ENCODE assay signal across 13 cellular contexts in genomic region chr12:79448816-79449215, GRCh38.
DNase-seq lines count a peak whose midpoint lies in the region; TF ChIP-seq lines count a peak whose summit lies in the region.
"Had no signal": no experiment of that assay in that cellular context is flagged by ENCODE, and none has a peak within 500 bp of the region (broad histone marks: within the 10 kb centered on the region; RNA-seq: fewer than 3 reads in every experiment).

No MANE protein-coding gene starts in this region.

- intact Hi-C loops in dorsolateral prefrontal cortex (cut with DNase I), result no loop called here
- intact Hi-C loops in sigmoid colon (cut with DNase I), result no loop called here
- intact Hi-C loops in prostate gland (cut with DNase I), result no loop called here

- DNase-seq in HT-29 (ENCODE audit: low spot score) (peak; percentile 62), dorsolateral prefrontal cortex (no peak), sigmoid colon (peak; percentile 61), occipital lobe (lab: John Stamatoyannopoulos, UW) (no peak), prostate gland (ENCODE audit: low spot score) (no peak), activated T-cell treated with anti-CD3 and anti-CD28 coated beads for 4 hours (no peak)
- DNase-seq: CD8-positive, alpha-beta T cell; COR-L47; GOT3; HCEC 1CT; HFFc6; IMR-90; KBM-7 had no signal

- H3K4me3 ChIP-seq in dorsolateral prefrontal cortex, result no peak overlapping the region
- H3K4me3 ChIP-seq in sigmoid colon, result no peak overlapping the region
- no peak overlapping the region for H3K4me3 ChIP-seq in prostate gland

- peak overlapping the region in 39 of 59 donors; percentile 2 to 93 (median 35) for H3K27ac ChIP-seq in dorsolateral prefrontal cortex
- no peak overlapping the region for H3K27ac ChIP-seq in sigmoid colon
- H3K27ac ChIP-seq in prostate gland, result no peak overlapping the region

- WGBS in sigmoid colon, 2 donors, result 89 to 95% methylated on average over 11 of the region's 11 CpGs
- WGBS in prostate gland, result 96% methylated on average over 11 of the region's 11 CpGs

- TF ChIP-seq POLR2A in sigmoid colon (IDR thresholded peaks at IDR 0.05) (no peak), prostate gland (IDR thresholded peaks at IDR 0.05) (no peak)

- no peak for TF ChIP-seq EP300 in sigmoid colon (IDR thresholded peaks at IDR 0.05)

- peaks cover 0 to 27% (median 23%) of the 10 kb centered on the region in 4 donors for H3K4me1 ChIP-seq in sigmoid colon
- no peaks in the 10 kb centered on the region for H3K4me1 ChIP-seq in prostate gland (replicated peaks)

- H3K36me3 ChIP-seq in sigmoid colon, result no peaks in the 10 kb centered on the region
- H3K36me3 ChIP-seq in prostate gland, result no peaks in the 10 kb centered on the region

- H3K9me3 ChIP-seq in sigmoid colon (no peaks in the 10 kb centered on the region), prostate gland (no peaks in the 10 kb centered on the region)

- H3K27me3 ChIP-seq in dorsolateral prefrontal cortex, result no peaks in the 10 kb centered on the region
- no peaks in the 10 kb centered on the region for H3K27me3 ChIP-seq in sigmoid colon
- H3K27me3 ChIP-seq in prostate gland (replicated peaks; ENCODE audit: insufficient read depth), result no peaks in the 10 kb centered on the region

- TF ChIP-seq CTCF in dorsolateral prefrontal cortex (IDR thresholded peaks at IDR 0.05 in 54 of 56, conservative IDR thresholded peaks at IDR 0.05 in 2 of 56; ENCODE audit: low read depth in 1 of 56, partially characterized antibody in 56 of 56) (no peak), sigmoid colon (IDR thresholded peaks at IDR 0.05) (no peak), prostate gland (IDR thresholded peaks at IDR 0.05) (no peak)

Comparison
In these comparisons a context has a peak if more than half of its experiments do, and no peak if none do; other contexts are left out.
1. DNase-seq: peak in HT-29 (single experiment) and sigmoid colon (single experiment); none in dorsolateral prefrontal cortex (0 of 10), occipital lobe (single experiment), prostate gland (single experiment) and activated T-cell treated with anti-CD3 and anti-CD28 coated beads for 4 hours (single experiment).
2. H3K27ac ChIP-seq: peak in dorsolateral prefrontal cortex (39 of 59); none in sigmoid colon (0 of 4) and prostate gland (0 of 2).